Comparison of ENCODE assay signal across 1 cellular context in the genomic region with DNA sequence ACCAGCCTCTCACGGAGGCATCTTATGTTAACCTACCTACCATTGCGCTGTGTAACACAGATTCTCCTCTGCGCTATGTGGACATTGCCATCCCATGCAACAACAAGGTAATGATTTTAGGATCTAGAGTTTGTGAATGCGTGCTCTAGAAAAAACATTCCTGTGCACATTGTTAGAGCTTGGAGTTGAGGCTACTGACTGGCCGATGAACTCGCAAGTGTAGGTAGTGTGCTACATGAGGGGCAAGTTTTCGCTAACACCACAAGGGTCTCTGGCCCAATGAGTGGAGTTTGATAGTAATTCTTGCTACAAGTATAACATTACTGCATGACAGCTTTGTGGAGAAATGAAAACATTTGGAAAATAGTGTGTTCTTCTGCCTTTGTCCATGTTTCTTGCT.
TF ChIP-seq lines count a peak whose summit lies in the region.

No MANE protein-coding gene starts in this region.

TF ChIP-seq in A549, 52 proteins besides CTCF, POLR2A, EP300 and RAD21 (continued from another document):
- TF ChIP-seq KDM5A (IDR thresholded peaks at IDR 0.05) (no peak), KDM1A (IDR thresholded peaks at IDR 0.05; ENCODE audit: low read depth) (no peak), TFCP2L1 (CRISPR knock-in tag; IDR thresholded peaks at IDR 0.05) (no peak), ATOH8 (CRISPR knock-in tag; IDR thresholded peaks at IDR 0.05; ENCODE audit: low read depth) (no peak), TP53 (CRISPR knock-in tag; IDR thresholded peaks at IDR 0.05) (no peak), ELK1 (IDR thresholded peaks at IDR 0.05; ENCODE audit: low read depth, low read length) (no peak), JUNB (IDR thresholded peaks at IDR 0.05) (no peak), REST (IDR thresholded peaks at IDR 0.05) (no peak), ZSCAN20 (CRISPR knock-in tag; IDR thresholded peaks at IDR 0.05) (no peak), RCOR1 (IDR thresholded peaks at IDR 0.05; ENCODE audit: low read depth, low read length) (no peak)
- TF ChIP-seq, protein P1, sequence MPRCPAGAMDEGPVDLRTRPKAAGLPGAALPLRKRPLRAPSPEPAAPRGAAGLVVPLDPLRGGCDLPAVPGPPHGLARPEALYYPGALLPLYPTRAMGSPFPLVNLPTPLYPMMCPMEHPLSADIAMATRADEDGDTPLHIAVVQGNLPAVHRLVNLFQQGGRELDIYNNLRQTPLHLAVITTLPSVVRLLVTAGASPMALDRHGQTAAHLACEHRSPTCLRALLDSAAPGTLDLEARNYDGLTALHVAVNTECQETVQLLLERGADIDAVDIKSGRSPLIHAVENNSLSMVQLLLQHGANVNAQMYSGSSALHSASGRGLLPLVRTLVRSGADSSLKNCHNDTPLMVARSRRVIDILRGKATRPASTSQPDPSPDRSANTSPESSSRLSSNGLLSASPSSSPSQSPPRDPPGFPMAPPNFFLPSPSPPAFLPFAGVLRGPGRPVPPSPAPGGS (IDR thresholded peaks at IDR 0.05), result no peak
